ENCODE assay signal across 2 cellular contexts in the genomic region with DNA sequence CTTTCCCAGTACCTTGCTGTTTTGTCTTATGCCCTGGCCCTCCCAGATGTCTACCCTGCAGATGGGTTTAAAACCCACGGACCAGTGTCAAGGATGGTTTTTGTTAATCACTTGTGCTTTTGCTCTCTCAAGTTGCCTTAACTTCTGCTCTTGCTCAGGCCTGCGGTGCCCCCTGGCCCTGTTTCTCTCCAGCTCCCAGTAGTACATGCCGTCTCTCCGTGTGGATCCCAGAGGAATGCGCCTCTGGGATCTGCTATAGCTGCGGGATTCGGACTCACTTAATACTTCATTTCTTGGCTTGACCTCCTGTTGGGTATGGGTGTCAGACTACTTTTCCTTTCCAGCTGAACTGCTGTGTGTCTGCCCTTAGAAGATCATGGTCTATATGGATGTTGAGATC.
TF ChIP-seq lines count a peak whose summit lies in the region.

No MANE protein-coding gene starts in this region.

TF ChIP-seq in liver, 16 proteins besides CTCF, POLR2A, EP300 and RAD21:
- TF ChIP-seq RXRA (IDR thresholded peaks at IDR 0.05) (no peak), TAF1 (conservative IDR thresholded peaks at IDR 0.05) (no peak), NR2F2 (IDR thresholded peaks at IDR 0.05) (peak; percentile 37), FOXA1 (IDR thresholded peaks at IDR 0.05) (no peak), SP1 (IDR thresholded peaks at IDR 0.05) (no peak)
- TF ChIP-seq, protein P1, sequence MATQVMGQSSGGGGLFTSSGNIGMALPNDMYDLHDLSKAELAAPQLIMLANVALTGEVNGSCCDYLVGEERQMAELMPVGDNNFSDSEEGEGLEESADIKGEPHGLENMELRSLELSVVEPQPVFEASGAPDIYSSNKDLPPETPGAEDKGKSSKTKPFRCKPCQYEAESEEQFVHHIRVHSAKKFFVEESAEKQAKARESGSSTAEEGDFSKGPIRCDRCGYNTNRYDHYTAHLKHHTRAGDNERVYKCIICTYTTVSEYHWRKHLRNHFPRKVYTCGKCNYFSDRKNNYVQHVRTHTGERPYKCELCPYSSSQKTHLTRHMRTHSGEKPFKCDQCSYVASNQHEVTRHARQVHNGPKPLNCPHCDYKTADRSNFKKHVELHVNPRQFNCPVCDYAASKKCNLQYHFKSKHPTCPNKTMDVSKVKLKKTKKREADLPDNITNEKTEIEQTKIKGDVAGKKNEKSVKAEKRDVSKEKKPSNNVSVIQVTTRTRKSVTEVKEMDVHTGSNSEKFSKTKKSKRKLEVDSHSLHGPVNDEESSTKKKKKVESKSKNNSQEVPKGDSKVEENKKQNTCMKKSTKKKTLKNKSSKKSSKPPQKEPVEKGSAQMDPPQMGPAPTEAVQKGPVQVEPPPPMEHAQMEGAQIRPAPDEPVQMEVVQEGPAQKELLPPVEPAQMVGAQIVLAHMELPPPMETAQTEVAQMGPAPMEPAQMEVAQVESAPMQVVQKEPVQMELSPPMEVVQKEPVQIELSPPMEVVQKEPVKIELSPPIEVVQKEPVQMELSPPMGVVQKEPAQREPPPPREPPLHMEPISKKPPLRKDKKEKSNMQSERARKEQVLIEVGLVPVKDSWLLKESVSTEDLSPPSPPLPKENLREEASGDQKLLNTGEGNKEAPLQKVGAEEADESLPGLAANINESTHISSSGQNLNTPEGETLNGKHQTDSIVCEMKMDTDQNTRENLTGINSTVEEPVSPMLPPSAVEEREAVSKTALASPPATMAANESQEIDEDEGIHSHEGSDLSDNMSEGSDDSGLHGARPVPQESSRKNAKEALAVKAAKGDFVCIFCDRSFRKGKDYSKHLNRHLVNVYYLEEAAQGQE (IDR thresholded peaks at IDR 0.05), result no peak
- TF ChIP-seq, protein P2, sequence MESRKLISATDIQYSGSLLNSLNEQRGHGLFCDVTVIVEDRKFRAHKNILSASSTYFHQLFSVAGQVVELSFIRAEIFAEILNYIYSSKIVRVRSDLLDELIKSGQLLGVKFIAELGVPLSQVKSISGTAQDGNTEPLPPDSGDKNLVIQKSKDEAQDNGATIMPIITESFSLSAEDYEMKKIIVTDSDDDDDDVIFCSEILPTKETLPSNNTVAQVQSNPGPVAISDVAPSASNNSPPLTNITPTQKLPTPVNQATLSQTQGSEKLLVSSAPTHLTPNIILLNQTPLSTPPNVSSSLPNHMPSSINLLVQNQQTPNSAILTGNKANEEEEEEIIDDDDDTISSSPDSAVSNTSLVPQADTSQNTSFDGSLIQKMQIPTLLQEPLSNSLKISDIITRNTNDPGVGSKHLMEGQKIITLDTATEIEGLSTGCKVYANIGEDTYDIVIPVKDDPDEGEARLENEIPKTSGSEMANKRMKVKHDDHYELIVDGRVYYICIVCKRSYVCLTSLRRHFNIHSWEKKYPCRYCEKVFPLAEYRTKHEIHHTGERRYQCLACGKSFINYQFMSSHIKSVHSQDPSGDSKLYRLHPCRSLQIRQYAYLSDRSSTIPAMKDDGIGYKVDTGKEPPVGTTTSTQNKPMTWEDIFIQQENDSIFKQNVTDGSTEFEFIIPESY (IDR thresholded peaks at IDR 0.05), result no peak

TF ChIP-seq in HepG2, 621 proteins besides CTCF, POLR2A, EP300 and RAD21:
- TF ChIP-seq, protein P3, sequence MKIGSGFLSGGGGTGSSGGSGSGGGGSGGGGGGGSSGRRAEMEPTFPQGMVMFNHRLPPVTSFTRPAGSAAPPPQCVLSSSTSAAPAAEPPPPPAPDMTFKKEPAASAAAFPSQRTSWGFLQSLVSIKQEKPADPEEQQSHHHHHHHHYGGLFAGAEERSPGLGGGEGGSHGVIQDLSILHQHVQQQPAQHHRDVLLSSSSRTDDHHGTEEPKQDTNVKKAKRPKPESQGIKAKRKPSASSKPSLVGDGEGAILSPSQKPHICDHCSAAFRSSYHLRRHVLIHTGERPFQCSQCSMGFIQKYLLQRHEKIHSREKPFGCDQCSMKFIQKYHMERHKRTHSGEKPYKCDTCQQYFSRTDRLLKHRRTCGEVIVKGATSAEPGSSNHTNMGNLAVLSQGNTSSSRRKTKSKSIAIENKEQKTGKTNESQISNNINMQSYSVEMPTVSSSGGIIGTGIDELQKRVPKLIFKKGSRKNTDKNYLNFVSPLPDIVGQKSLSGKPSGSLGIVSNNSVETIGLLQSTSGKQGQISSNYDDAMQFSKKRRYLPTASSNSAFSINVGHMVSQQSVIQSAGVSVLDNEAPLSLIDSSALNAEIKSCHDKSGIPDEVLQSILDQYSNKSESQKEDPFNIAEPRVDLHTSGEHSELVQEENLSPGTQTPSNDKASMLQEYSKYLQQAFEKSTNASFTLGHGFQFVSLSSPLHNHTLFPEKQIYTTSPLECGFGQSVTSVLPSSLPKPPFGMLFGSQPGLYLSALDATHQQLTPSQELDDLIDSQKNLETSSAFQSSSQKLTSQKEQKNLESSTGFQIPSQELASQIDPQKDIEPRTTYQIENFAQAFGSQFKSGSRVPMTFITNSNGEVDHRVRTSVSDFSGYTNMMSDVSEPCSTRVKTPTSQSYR (CRISPR knock-in tag; IDR thresholded peaks at IDR 0.05; ENCODE audit: borderline replicate concordance), result no peak
- TF ChIP-seq, protein P4, sequence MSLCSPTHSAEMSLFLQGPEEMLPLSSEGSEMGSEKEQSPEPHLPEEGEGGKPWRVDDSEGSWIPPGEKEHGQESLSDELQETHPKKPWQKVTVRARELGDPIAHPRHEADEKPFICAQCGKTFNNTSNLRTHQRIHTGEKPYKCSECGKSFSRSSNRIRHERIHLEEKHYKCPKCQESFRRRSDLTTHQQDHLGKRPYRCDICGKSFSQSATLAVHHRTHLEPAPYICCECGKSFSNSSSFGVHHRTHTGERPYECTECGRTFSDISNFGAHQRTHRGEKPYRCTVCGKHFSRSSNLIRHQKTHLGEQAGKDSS (CRISPR knock-in tag; IDR thresholded peaks at IDR 0.05; ENCODE audit: borderline replicate concordance, low read depth), result no peak
- no peak for TF ChIP-seq CCAR2 (optimal IDR thresholded peaks at IDR 0.05; ENCODE audit: low read depth, low read length)
- TF ChIP-seq, protein P5, sequence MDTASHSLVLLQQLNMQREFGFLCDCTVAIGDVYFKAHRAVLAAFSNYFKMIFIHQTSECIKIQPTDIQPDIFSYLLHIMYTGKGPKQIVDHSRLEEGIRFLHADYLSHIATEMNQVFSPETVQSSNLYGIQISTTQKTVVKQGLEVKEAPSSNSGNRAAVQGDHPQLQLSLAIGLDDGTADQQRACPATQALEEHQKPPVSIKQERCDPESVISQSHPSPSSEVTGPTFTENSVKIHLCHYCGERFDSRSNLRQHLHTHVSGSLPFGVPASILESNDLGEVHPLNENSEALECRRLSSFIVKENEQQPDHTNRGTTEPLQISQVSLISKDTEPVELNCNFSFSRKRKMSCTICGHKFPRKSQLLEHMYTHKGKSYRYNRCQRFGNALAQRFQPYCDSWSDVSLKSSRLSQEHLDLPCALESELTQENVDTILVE (CRISPR knock-in tag; IDR thresholded peaks at IDR 0.05), result no peak
TF ChIP-seq in HepG2: peak in this region for 0.
